In the genomic region with DNA sequence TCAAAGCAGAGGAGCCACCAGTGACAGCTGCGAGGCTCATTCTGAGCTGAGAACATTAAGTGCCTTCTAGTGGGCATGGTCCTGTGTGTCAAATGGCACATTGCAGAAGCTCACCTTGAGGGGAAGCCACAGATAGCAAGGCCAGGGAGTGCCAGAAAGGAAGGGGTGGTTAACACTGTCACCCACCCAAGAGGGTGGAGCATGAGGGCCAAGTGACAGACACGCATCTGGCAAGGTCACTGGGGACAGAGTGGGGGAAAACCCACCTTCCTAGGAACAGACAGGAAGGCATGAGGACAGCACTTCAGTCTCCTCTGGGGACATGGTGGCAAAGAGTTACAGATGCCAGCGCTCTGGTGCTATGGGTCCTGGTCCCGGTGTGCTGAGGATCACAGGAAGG, we compare ENCODE assay signal across 1 cellular context.
TF ChIP-seq lines count a peak whose summit lies in the region.

No MANE protein-coding gene starts in this region.

TF ChIP-seq in WTC11, 78 proteins besides CTCF, POLR2A, EP300 and RAD21 (continued from another document):
- TF ChIP-seq OVOL2 (CRISPR knock-in tag; IDR thresholded peaks at IDR 0.05; ENCODE audit: borderline replicate concordance): no peak
TF ChIP-seq in WTC11: peak in this region for 0.
